ENCODE assay signal across 1 cellular context in genomic region chr14:60648934-60649814, GRCh38.
TF ChIP-seq lines count a peak whose summit lies in the region.

SIX1 (minus strand) TSS chr14:60649477; CDS start chr14:60649189, 288 bp downstream.

TF ChIP-seq in H1, 55 proteins besides CTCF, POLR2A, EP300 and RAD21:
- TF ChIP-seq CHD2 (IDR thresholded peaks at IDR 0.05; ENCODE audit: low read length) (no peak), JUND (IDR thresholded peaks at IDR 0.05; ENCODE audit: low read length) (no peak), JUN (IDR thresholded peaks at IDR 0.05; ENCODE audit: low read depth, low read length) (no peak), TAF1 (IDR thresholded peaks at IDR 0.05; ENCODE audit: low read depth, low read length) (peak; percentile 55; the same call in 1 of the 2 replicates), EGR1 (IDR thresholded peaks at IDR 0.05; ENCODE audit: borderline replicate concordance, low read depth, low read length) (0 out of 2 replicates have a peak, but pooled peaks have one; percentile 32), SP1 (IDR thresholded peaks at IDR 0.05; ENCODE audit: low read depth, low read length) (peak; percentile 65; the same call in 1 of the 2 replicates), SRF (IDR thresholded peaks at IDR 0.05; ENCODE audit: low read depth, low read length) (no peak), POU5F1 (IDR thresholded peaks at IDR 0.05; ENCODE audit: low read depth, low read length) (no peak), ATF3 (IDR thresholded peaks at IDR 0.05; ENCODE audit: insufficient read depth, low read depth, low read length) (no peak), BRCA1 (IDR thresholded peaks at IDR 0.05; ENCODE audit: low read depth, low read length) (no peak), KDM5A (IDR thresholded peaks at IDR 0.05; ENCODE audit: low read length) (no peak), POLR2AphosphoS5 (IDR thresholded peaks at IDR 0.05; ENCODE audit: low read depth, low read length) (no peak), SAP30 (IDR thresholded peaks at IDR 0.05; ENCODE audit: insufficient read depth, insufficient replicate concordance, low read length) (no peak), FOSL1 (IDR thresholded peaks at IDR 0.05; ENCODE audit: insufficient read depth, low read depth, low read length) (no peak), ASH2L (IDR thresholded peaks at IDR 0.05; ENCODE audit: low read length) (peak; percentile 91), KDM4A (IDR thresholded peaks at IDR 0.05; ENCODE audit: low read depth, low read length, severe bottlenecking) (peak; percentile 58), CTBP2 (IDR thresholded peaks at IDR 0.05; ENCODE audit: borderline replicate concordance, insufficient read depth, insufficient read length, low read length) (peak; percentile 97), PHF8 (conservative IDR thresholded peaks at IDR 0.05; ENCODE audit: low read depth, low read length) (no peak), USF2 (IDR thresholded peaks at IDR 0.05; ENCODE audit: low read length) (no peak), ATF2 (IDR thresholded peaks at IDR 0.05; ENCODE audit: low read length) (no peak), SIN3A (conservative IDR thresholded peaks at IDR 0.05 in 1 of 2, IDR thresholded peaks at IDR 0.05 in 1 of 2; ENCODE audit: low read depth in 1 of 2, low read length in 2 of 2) (0 out of 4 replicates have a peak, but pooled peaks of 1 of the 2 experiments have one; percentile 27), TCF12 (IDR thresholded peaks at IDR 0.05; ENCODE audit: low read depth, low read length) (no peak), SP2 (IDR thresholded peaks at IDR 0.05; ENCODE audit: low read length) (no peak), SUZ12 (IDR thresholded peaks at IDR 0.05; ENCODE audit: low read length) (peak; percentile 35), RXRA (IDR thresholded peaks at IDR 0.05; ENCODE audit: insufficient read depth, low read depth, low read length) (no peak), CBX5 (IDR thresholded peaks at IDR 0.05; ENCODE audit: low read depth, low read length) (no peak), GABPA (IDR thresholded peaks at IDR 0.05; ENCODE audit: borderline replicate concordance, insufficient read depth, low read length) (no peak), SIX5 (IDR thresholded peaks at IDR 0.05; ENCODE audit: low read depth, low read length) (no peak), HDAC6 (IDR thresholded peaks at IDR 0.05; ENCODE audit: low read depth, low read length) (no peak), SIRT6 (IDR thresholded peaks at IDR 0.05; ENCODE audit: low read length) (no peak), ZNF274 (IDR thresholded peaks at IDR 0.05; ENCODE audit: borderline replicate concordance, extremely low read depth, low read length) (no peak), CHD1 (IDR thresholded peaks at IDR 0.05; ENCODE audit: low read depth, low read length) (no peak), MAX (IDR thresholded peaks at IDR 0.05) (peak; percentile 74), GTF2F1 (IDR thresholded peaks at IDR 0.05; ENCODE audit: borderline replicate concordance, low read depth, low read length) (no peak), SP4 (IDR thresholded peaks at IDR 0.05; ENCODE audit: low read length) (no peak), RNF2 (IDR thresholded peaks at IDR 0.05; ENCODE audit: borderline replicate concordance, low read depth, low read length, missing control alignments, poor library complexity, severe bottlenecking) (no peak), E2F6 (IDR thresholded peaks at IDR 0.05) (peak; percentile 16; the same call in 1 of the 2 replicates), RBBP5 (IDR thresholded peaks at IDR 0.05; ENCODE audit: borderline replicate concordance, low read depth, low read length) (no peak), TEAD4 (IDR thresholded peaks at IDR 0.05; ENCODE audit: low read depth, low read length) (no peak), CEBPB (IDR thresholded peaks at IDR 0.05; ENCODE audit: low read depth, low read length) (no peak), CREB1 (IDR thresholded peaks at IDR 0.05) (no peak), BCL11A (IDR thresholded peaks at IDR 0.05; ENCODE audit: low read depth in 2 of 2, low read length in 2 of 2) (no peak), TAF7 (optimal IDR thresholded peaks at IDR 0.05; ENCODE audit: borderline replicate concordance, low read depth, low read length) (no peak), NANOG (IDR thresholded peaks at IDR 0.05; ENCODE audit: insufficient read depth, low read depth, low read length, poor library complexity, severe bottlenecking) (no peak), KDM1A (IDR thresholded peaks at IDR 0.05; ENCODE audit: borderline replicate concordance, low read length) (no peak), RFX5 (IDR thresholded peaks at IDR 0.05; ENCODE audit: borderline replicate concordance, low read depth, low read length) (no peak), CHD7 (IDR thresholded peaks at IDR 0.05; ENCODE audit: insufficient replicate concordance, low read length) (no peak), TBP (IDR thresholded peaks at IDR 0.05; ENCODE audit: low read depth, low read length) (peak; percentile 23; the same call in 1 of the 2 replicates), MAFK (IDR thresholded peaks at IDR 0.05; ENCODE audit: low read depth, low read length) (no peak), CBX8 (IDR thresholded peaks at IDR 0.05; ENCODE audit: borderline replicate concordance, low read depth, low read length) (no peak), NRF1 (IDR thresholded peaks at IDR 0.05; ENCODE audit: low read depth, low read length) (no peak), BACH1 (IDR thresholded peaks at IDR 0.05; ENCODE audit: low read length) (no peak), HDAC2 (IDR thresholded peaks at IDR 0.05; ENCODE audit: borderline replicate concordance in 1 of 2, low read depth in 2 of 2, low read length in 2 of 2) (peak in 1 of 2 experiments; percentile 57; a peak in 1 of 4 replicates), YY1 (IDR thresholded peaks at IDR 0.05; ENCODE audit: low read depth, low read length) (no peak), EZH2 (IDR thresholded peaks at IDR 0.05; ENCODE audit: low read depth, low read length, severe bottlenecking) (peak; percentile 43)
